In the genomic region with DNA sequence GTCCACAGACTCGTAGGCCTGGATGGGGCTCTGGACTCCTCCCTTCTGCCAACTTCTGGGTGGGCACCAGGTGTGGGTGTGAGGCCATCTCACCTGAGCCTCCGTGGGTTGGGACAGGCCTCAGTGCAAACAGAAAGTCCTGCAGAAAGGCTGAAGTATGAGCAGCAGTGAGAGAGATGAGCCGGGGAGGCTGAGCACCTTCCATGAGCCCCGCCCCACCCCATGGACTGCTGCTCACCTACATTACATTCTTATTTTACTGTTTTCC, we compare ENCODE assay signal across 18 cellular contexts.
"Had no signal": no experiment of that assay in that cellular context is flagged by ENCODE, and none has a peak within 500 bp of the region (broad histone marks: within the 10 kb centered on the region; RNA-seq: fewer than 3 reads in every experiment).

No MANE protein-coding gene starts in this region.

- ATAC-seq: activated CD8-positive, alpha-beta T cell treated with anti-CD3 and anti-CD28 coated beads for 36 hours; activated T-helper 17 cell treated with anti-CD3 and anti-CD28 coated beads, Interleukin-2, amount 50 U/mL, for 72 hours; heart right ventricle; left cardiac atrium; SK-N-SH treated with all-trans-retinoic acid at 6 μM for 48 hours; stimulated activated naive CD8-positive, alpha-beta T cell treated with anti-CD3 and anti-CD28 coated beads, Interleukin-15, Interleukin-2, amounts not matched to agents 100 U/mL and 50 U/mL, for 24 hours had no signal

- H3K4me3 Mint-ChIP-seq: activated CD8-positive, alpha-beta T cell treated with anti-CD3 and anti-CD28 coated beads for 36 hours; activated naive CD8-positive, alpha-beta T cell treated with anti-CD3 and anti-CD28 coated beads, Interleukin-2, amount 10 ng/mL, durations not matched to agents 7 days and 5 days; activated T-cell treated with anti-CD3 and anti-CD28 coated beads, Interleukin-2, amount 50 U/mL, for 24 hours; activated T-helper 17 cell treated with anti-CD3 and anti-CD28 coated beads, Interleukin-2, amount 50 U/mL, for 72 hours; memory B cell had no signal

- H3K36me3 ChIP-seq: tibial artery had no signal

- DNase-seq: activated CD4-positive, alpha-beta T cell treated with anti-CD3 and anti-CD28 coated beads for 48 hours; activated CD8-positive, alpha-beta T cell treated with anti-CD3 and anti-CD28 coated beads for 36 hours; activated naive CD4-positive, alpha-beta T cell treated with Interleukin-2 at 50 U/mL for 16 hours; activated naive CD8-positive, alpha-beta T cell treated with anti-CD3 and anti-CD28 coated beads, Interleukin-2, amount 10 ng/mL, durations not matched to agents 7 days and 5 days; amniotic stem cell; dermis blood vessel endothelial cell; effector memory CD4-positive, alpha-beta T cell; heart right ventricle; left cardiac atrium; retina; stimulated activated CD4-positive, alpha-beta T cell treated with anti-CD3 and anti-CD28 coated beads, Interleukin-4, amount 100 ng/mL, for 4 hours; stimulated activated naive CD8-positive, alpha-beta T cell treated with anti-CD3 and anti-CD28 coated beads, Interleukin-15, Interleukin-2, amounts not matched to agents 100 U/mL and 50 U/mL, for 24 hours had no signal

- H3K27me3 ChIP-seq: heart right ventricle, tibial artery had no signal

- H3K27me3 Mint-ChIP-seq: activated CD8-positive, alpha-beta T cell treated with anti-CD3 and anti-CD28 coated beads for 36 hours; activated naive CD8-positive, alpha-beta T cell treated with anti-CD3 and anti-CD28 coated beads, Interleukin-2, amount 10 ng/mL, durations not matched to agents 7 days and 5 days; activated T-cell treated with anti-CD3 and anti-CD28 coated beads, Interleukin-2, amount 50 U/mL, for 24 hours; activated T-helper 17 cell treated with anti-CD3 and anti-CD28 coated beads, Interleukin-2, amount 50 U/mL, for 72 hours; progenitor cell of endocrine pancreas had no signal

- H3K9me3 Mint-ChIP-seq: activated CD8-positive, alpha-beta T cell treated with anti-CD3 and anti-CD28 coated beads for 36 hours; activated naive CD8-positive, alpha-beta T cell treated with anti-CD3 and anti-CD28 coated beads, Interleukin-2, amount 10 ng/mL, durations not matched to agents 7 days and 5 days; activated T-cell treated with anti-CD3 and anti-CD28 coated beads, Interleukin-2, amount 50 U/mL, for 24 hours; activated T-helper 17 cell treated with anti-CD3 and anti-CD28 coated beads, Interleukin-2, amount 50 U/mL, for 72 hours; memory B cell had no signal

- H3K4me1 Mint-ChIP-seq: activated naive CD8-positive, alpha-beta T cell treated with anti-CD3 and anti-CD28 coated beads, Interleukin-2, amount 10 ng/mL, durations not matched to agents 7 days and 5 days; activated T-helper 17 cell treated with anti-CD3 and anti-CD28 coated beads, Interleukin-2, amount 50 U/mL, for 72 hours; memory B cell had no signal

- H3K27ac Mint-ChIP-seq: activated CD8-positive, alpha-beta T cell treated with anti-CD3 and anti-CD28 coated beads for 36 hours; activated naive CD8-positive, alpha-beta T cell treated with anti-CD3 and anti-CD28 coated beads, Interleukin-2, amount 10 ng/mL, durations not matched to agents 7 days and 5 days; activated T-helper 17 cell treated with anti-CD3 and anti-CD28 coated beads, Interleukin-2, amount 50 U/mL, for 72 hours; memory B cell; progenitor cell of endocrine pancreas had no signal

- H3K36me3 Mint-ChIP-seq: activated naive CD8-positive, alpha-beta T cell treated with anti-CD3 and anti-CD28 coated beads, Interleukin-2, amount 10 ng/mL, durations not matched to agents 7 days and 5 days; memory B cell had no signal

- H3K9me3 ChIP-seq: heart right ventricle, tibial artery had no signal

- H3K4me3 ChIP-seq: heart right ventricle, tibial artery had no signal
